10 cellular contexts compared by ENCODE assay signal in genomic region chr20:5290596-5290995, GRCh38. TPM values are rescaled to one million over a fixed set of nuclear protein-coding genes. Genes with fewer than 3 reads are reported as not detected.
"Had no signal": no experiment of that assay in that cellular context is flagged by ENCODE, and none has a peak within 500 bp of the region (broad histone marks: within the 10 kb centered on the region; RNA-seq: fewer than 3 reads in every experiment).

No MANE protein-coding gene starts in this region.

- H3K9ac ChIP-seq: KMS-11 had no signal

- H3K27ac ChIP-seq: HL-60, KMS-11 had no signal

- FAIRE-seq: HTR-8/SVneo, K562 had no signal

- ATAC-seq: K562 had no signal

- H3K4me3 ChIP-seq: K562 had no signal

- H3K4me2 ChIP-seq: KMS-11 had no signal

- DNase-seq: IMR-90, KBM-7, KG1 had no signal

RNA-seq across cellular contexts. Expression of gene PROKR2, which starts 26.2 kb away (rescaled TPM):
- total RNA-seq: HT-29, HT1080, IMR-90, K562 had no signal
- polyA plus RNA-seq: IgD-negative memory B cell, IMR-90, K562 had no signal
